ENCODE assay signal across 1 cellular context in genomic region chr20:17867546-17867945, GRCh38.
A peak's percentile ranks its signal among the peaks of the same experiment; 100 is the strongest.
TF ChIP-seq lines count a peak whose summit lies in the region.

No MANE protein-coding gene starts in this region.

TF ChIP-seq in HepG2, 621 proteins besides CTCF, POLR2A, EP300 and RAD21 (continued from another document):
- TF ChIP-seq, protein P1, sequence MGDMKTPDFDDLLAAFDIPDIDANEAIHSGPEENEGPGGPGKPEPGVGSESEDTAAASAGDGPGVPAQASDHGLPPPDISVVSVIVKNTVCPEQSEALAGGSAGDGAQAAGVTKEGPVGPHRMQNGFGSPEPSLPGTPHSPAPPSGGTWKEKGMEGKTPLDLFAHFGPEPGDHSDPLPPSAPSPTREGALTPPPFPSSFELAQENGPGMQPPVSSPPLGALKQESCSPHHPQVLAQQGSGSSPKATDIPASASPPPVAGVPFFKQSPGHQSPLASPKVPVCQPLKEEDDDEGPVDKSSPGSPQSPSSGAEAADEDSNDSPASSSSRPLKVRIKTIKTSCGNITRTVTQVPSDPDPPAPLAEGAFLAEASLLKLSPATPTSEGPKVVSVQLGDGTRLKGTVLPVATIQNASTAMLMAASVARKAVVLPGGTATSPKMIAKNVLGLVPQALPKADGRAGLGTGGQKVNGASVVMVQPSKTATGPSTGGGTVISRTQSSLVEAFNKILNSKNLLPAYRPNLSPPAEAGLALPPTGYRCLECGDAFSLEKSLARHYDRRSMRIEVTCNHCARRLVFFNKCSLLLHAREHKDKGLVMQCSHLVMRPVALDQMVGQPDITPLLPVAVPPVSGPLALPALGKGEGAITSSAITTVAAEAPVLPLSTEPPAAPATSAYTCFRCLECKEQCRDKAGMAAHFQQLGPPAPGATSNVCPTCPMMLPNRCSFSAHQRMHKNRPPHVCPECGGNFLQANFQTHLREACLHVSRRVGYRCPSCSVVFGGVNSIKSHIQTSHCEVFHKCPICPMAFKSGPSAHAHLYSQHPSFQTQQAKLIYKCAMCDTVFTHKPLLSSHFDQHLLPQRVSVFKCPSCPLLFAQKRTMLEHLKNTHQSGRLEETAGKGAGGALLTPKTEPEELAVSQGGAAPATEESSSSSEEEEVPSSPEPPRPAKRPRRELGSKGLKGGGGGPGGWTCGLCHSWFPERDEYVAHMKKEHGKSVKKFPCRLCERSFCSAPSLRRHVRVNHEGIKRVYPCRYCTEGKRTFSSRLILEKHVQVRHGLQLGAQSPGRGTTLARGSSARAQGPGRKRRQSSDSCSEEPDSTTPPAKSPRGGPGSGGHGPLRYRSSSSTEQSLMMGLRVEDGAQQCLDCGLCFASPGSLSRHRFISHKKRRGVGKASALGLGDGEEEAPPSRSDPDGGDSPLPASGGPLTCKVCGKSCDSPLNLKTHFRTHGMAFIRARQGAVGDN (CRISPR knock-in tag; IDR thresholded peaks at IDR 0.05): 0 out of 2 replicates have a peak, but pooled peaks have one; percentile 21
- no peak for TF ChIP-seq TMF1 (CRISPR knock-in tag; IDR thresholded peaks at IDR 0.05; ENCODE audit: low read depth)
- TF ChIP-seq THAP9 (CRISPR knock-in tag; IDR thresholded peaks at IDR 0.05; ENCODE audit: borderline replicate concordance): no peak
TF ChIP-seq in HepG2: peak in this region for 2.
